8 cellular contexts compared by ENCODE assay signal in the genomic region with DNA sequence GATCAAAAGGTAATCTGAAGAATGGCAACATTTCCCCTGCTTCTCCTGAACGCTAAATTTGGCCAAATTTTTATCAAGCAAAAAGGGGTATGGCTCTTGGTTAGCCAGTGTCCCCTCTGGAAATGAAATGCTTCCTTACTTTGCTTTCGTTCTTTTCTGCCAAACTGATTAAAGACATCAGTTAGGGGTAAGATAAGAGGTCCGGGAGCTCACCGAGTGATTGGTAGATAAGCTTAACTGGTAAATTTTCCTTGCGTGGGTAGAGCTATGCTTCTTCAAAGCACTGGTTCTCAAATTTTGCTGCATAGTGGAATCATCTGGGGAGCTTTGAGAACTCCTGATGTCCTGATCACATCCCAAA.
DNase-seq lines count a peak whose midpoint lies in the region; ATAC-seq and TF ChIP-seq lines count a peak whose summit lies in the region.

No MANE protein-coding gene starts in this region.

- TF ChIP-seq RAD21 in SK-N-SH (IDR thresholded peaks at IDR 0.05; ENCODE audit: low read length), result no peak

- H3K4me2 ChIP-seq in GM23248 (ENCODE audit: unreplicated experiment), result peak overlapping the region; percentile 97
- peak overlapping the region; percentile 84 for H3K4me2 ChIP-seq in SK-N-SH

- in situ Hi-C loops in GM23248 (cut with MboI) (no loop called here), gastrocnemius medialis (cut with MboI; ENCODE audit: low sequenced_read_pairs in 4 of 4) (no loop called here)

- H3K9me3 ChIP-seq in GM23248 (ENCODE audit: low read depth), result no peaks in the 10 kb centered on the region
- H3K9me3 ChIP-seq in SK-N-SH, result no peaks in the 10 kb centered on the region
- no peaks in the 10 kb centered on the region for H3K9me3 ChIP-seq in gastrocnemius medialis

- peak; percentile 11 to 13 for ATAC-seq in gastrocnemius medialis

- H3K4me3 ChIP-seq in GM23248 (peak overlapping the region; percentile 72), SK-N-SH (ENCODE audit: low read depth in 2 of 2, low read length in 1 of 2) (peak overlapping the region; percentile 74 to 78), fibroblast of the aortic adventitia (ENCODE audit: low read depth, low read length) (peak overlapping the region; percentile 68), gastrocnemius medialis (peak overlapping the region; percentile 77 to 97 (median 89))

- H2AFZ ChIP-seq in GM23248 (peak overlapping the region; percentile 77), SK-N-SH (ENCODE audit: low read depth) (peak overlapping the region; percentile 76)

- POLR2A ChIA-PET in SK-N-SH (lab: Yijun Ruan, JAX), result no interaction called here

- TF ChIP-seq EP300 in SK-N-SH (IDR thresholded peaks at IDR 0.05; ENCODE audit: borderline replicate concordance in 1 of 2, low read depth in 1 of 2, low read length in 1 of 2), result no peak

- H3K27me3 ChIP-seq in GM23248 (replicated peaks; ENCODE audit: insufficient read depth) (peaks cover 37% of the 10 kb centered on the region), SK-N-SH (ENCODE audit: insufficient read depth) (peaks cover 23% of the 10 kb centered on the region), gastrocnemius medialis (no peaks in the 10 kb centered on the region)

- intact Hi-C loops in gastrocnemius medialis (cut with DNase I; ENCODE audit: low total_unique reads), result no loop called here

- H3K9me2 ChIP-seq in GM23248 (ENCODE audit: insufficient read depth), result no peaks in the 10 kb centered on the region
- H3K9me2 ChIP-seq in SK-N-SH, result no peaks in the 10 kb centered on the region; the same call in 1 of the 2 replicates

- DNase-seq in GM23248, result no peak
- no peak for DNase-seq in SK-N-SH
- peak; percentile 3 for DNase-seq in fibroblast of the aortic adventitia (ENCODE audit: low read depth)
- no peak for DNase-seq in gastrocnemius medialis
- no peak for DNase-seq in D341Med (ENCODE audit: low spot score)
- DNase-seq in KG1 (lab: John Stamatoyannopoulos, UW), result no peak
- DNase-seq in NCI-H187 (lab: John Stamatoyannopoulos, UW), result no peak
- no peak for DNase-seq in SKM-1 (lab: John Stamatoyannopoulos, UW; ENCODE audit: unreplicated experiment)

- H3K4me1 ChIP-seq in GM23248 (ENCODE audit: insufficient read depth) (peaks cover 10% of the 10 kb centered on the region), SK-N-SH (ENCODE audit: control insufficient read depth in 1 of 2, insufficient read depth in 2 of 2, low read depth in 1 of 2, low read length in 1 of 2) (peaks cover 0 to 18% of the 10 kb centered on the region in 2 experiments; a peak in 2 of 4 replicates), gastrocnemius medialis (peaks cover 33 to 38% of the 10 kb centered on the region in 2 donors)

- CTCF ChIA-PET in SK-N-SH (lab: Yijun Ruan, JAX), result interaction anchor here (0.6 to 1.3 kb wide), 4 partner anchors 10 to 356 kb away, joined by 3 to 5 read pairs (median 4); no protein-coding TSS in a partner anchor

- H3K79me2 ChIP-seq in GM23248 (ENCODE audit: insufficient read depth) (no peaks in the 10 kb centered on the region), SK-N-SH (ENCODE audit: insufficient read depth) (no peaks in the 10 kb centered on the region)

- 1% methylated on average over 5 of the region's 5 CpGs for WGBS in GM23248 (ENCODE audit: low coverage in 1 of 2, low lambda C conversion rate in 2 of 2, missing lambda C conversion rate in 2 of 2), 2 experiments
- 0% methylated on average over 5 of the region's 5 CpGs for WGBS in SK-N-SH (ENCODE audit: low lambda C conversion rate)

- H4K20me1 ChIP-seq in GM23248 (ENCODE audit: insufficient read depth) (no peaks in the 10 kb centered on the region), SK-N-SH (ENCODE audit: insufficient read depth) (no peaks in the 10 kb centered on the region)

- H3K27ac ChIP-seq in GM23248 (peak overlapping the region; percentile 45), SK-N-SH (ENCODE audit: low read depth in 2 of 2, low read length in 1 of 2) (peak overlapping the region; percentile 55 to 66; a peak in 3 of 4 replicates), gastrocnemius medialis (peak overlapping the region; percentile 93 to 97 (median 96))

- H3F3A ChIP-seq in GM23248 (ENCODE audit: insufficient read depth) (peaks cover 12% of the 10 kb centered on the region; the same call in 1 of the 2 replicates), SK-N-SH (replicated peaks; ENCODE audit: insufficient read depth) (peaks cover 10% of the 10 kb centered on the region)

- TF ChIP-seq CTCF in SK-N-SH (IDR thresholded peaks at IDR 0.05) (no peak), fibroblast of the aortic adventitia (IDR thresholded peaks at IDR 0.05; ENCODE audit: insufficient read depth, low read length) (no peak), gastrocnemius medialis (IDR thresholded peaks at IDR 0.05 in 4 of 5, conservative IDR thresholded peaks at IDR 0.05 in 1 of 5) (no peak)

- H3K9ac ChIP-seq in GM23248 (peak overlapping the region; percentile 22), SK-N-SH (peak overlapping the region; percentile 32; the same call in 1 of the 2 replicates)

- TF ChIP-seq POLR2A in gastrocnemius medialis (IDR thresholded peaks at IDR 0.05), result no peak

- H3K36me3 ChIP-seq in GM23248 (ENCODE audit: low read depth), result no peaks in the 10 kb centered on the region
- no peaks in the 10 kb centered on the region for H3K36me3 ChIP-seq in SK-N-SH (replicated peaks in 1 of 2; ENCODE audit: control insufficient read depth in 1 of 2, insufficient read depth in 2 of 2, low read length in 1 of 2)
- H3K36me3 ChIP-seq in gastrocnemius medialis, result no peaks in the 10 kb centered on the region

TF ChIP-seq in SK-N-SH, 30 proteins besides CTCF, POLR2A, EP300 and RAD21:
- no peak for TF ChIP-seq MXI1 (IDR thresholded peaks at IDR 0.05; ENCODE audit: low read depth, low read length)
- no peak for TF ChIP-seq GATA2 (CRISPR knock-in tag; IDR thresholded peaks at IDR 0.05)
- TF ChIP-seq, protein P1, sequence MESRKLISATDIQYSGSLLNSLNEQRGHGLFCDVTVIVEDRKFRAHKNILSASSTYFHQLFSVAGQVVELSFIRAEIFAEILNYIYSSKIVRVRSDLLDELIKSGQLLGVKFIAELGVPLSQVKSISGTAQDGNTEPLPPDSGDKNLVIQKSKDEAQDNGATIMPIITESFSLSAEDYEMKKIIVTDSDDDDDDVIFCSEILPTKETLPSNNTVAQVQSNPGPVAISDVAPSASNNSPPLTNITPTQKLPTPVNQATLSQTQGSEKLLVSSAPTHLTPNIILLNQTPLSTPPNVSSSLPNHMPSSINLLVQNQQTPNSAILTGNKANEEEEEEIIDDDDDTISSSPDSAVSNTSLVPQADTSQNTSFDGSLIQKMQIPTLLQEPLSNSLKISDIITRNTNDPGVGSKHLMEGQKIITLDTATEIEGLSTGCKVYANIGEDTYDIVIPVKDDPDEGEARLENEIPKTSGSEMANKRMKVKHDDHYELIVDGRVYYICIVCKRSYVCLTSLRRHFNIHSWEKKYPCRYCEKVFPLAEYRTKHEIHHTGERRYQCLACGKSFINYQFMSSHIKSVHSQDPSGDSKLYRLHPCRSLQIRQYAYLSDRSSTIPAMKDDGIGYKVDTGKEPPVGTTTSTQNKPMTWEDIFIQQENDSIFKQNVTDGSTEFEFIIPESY (IDR thresholded peaks at IDR 0.05; ENCODE audit: borderline replicate concordance, low read depth), result no peak
- TF ChIP-seq, protein P2, sequence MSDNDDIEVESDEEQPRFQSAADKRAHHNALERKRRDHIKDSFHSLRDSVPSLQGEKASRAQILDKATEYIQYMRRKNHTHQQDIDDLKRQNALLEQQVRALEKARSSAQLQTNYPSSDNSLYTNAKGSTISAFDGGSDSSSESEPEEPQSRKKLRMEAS (IDR thresholded peaks at IDR 0.05; ENCODE audit: low read depth), result no peak
- TF ChIP-seq RXRA (IDR thresholded peaks at IDR 0.05; ENCODE audit: borderline replicate concordance, low read depth), result no peak
- TF ChIP-seq JUND (IDR thresholded peaks at IDR 0.05), result no peak
- TF ChIP-seq, protein P3, sequence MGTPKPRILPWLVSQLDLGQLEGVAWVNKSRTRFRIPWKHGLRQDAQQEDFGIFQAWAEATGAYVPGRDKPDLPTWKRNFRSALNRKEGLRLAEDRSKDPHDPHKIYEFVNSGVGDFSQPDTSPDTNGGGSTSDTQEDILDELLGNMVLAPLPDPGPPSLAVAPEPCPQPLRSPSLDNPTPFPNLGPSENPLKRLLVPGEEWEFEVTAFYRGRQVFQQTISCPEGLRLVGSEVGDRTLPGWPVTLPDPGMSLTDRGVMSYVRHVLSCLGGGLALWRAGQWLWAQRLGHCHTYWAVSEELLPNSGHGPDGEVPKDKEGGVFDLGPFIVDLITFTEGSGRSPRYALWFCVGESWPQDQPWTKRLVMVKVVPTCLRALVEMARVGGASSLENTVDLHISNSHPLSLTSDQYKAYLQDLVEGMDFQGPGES (IDR thresholded peaks at IDR 0.05; ENCODE audit: low read depth, low read length), result no peak
- TF ChIP-seq, protein P4, sequence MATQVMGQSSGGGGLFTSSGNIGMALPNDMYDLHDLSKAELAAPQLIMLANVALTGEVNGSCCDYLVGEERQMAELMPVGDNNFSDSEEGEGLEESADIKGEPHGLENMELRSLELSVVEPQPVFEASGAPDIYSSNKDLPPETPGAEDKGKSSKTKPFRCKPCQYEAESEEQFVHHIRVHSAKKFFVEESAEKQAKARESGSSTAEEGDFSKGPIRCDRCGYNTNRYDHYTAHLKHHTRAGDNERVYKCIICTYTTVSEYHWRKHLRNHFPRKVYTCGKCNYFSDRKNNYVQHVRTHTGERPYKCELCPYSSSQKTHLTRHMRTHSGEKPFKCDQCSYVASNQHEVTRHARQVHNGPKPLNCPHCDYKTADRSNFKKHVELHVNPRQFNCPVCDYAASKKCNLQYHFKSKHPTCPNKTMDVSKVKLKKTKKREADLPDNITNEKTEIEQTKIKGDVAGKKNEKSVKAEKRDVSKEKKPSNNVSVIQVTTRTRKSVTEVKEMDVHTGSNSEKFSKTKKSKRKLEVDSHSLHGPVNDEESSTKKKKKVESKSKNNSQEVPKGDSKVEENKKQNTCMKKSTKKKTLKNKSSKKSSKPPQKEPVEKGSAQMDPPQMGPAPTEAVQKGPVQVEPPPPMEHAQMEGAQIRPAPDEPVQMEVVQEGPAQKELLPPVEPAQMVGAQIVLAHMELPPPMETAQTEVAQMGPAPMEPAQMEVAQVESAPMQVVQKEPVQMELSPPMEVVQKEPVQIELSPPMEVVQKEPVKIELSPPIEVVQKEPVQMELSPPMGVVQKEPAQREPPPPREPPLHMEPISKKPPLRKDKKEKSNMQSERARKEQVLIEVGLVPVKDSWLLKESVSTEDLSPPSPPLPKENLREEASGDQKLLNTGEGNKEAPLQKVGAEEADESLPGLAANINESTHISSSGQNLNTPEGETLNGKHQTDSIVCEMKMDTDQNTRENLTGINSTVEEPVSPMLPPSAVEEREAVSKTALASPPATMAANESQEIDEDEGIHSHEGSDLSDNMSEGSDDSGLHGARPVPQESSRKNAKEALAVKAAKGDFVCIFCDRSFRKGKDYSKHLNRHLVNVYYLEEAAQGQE (IDR thresholded peaks at IDR 0.05; ENCODE audit: low read depth, low read length), result no peak

Comparison
In these comparisons a context has a peak if more than half of its experiments do, and no peak if none do; other contexts are left out.
1. H3K27ac ChIP-seq: peak in every context shown above with its lines; median percentile 96 in gastrocnemius medialis; 60 in SK-N-SH; 45 in GM23248.